ENCODE assay signal across 11 cellular contexts in the genomic region with DNA sequence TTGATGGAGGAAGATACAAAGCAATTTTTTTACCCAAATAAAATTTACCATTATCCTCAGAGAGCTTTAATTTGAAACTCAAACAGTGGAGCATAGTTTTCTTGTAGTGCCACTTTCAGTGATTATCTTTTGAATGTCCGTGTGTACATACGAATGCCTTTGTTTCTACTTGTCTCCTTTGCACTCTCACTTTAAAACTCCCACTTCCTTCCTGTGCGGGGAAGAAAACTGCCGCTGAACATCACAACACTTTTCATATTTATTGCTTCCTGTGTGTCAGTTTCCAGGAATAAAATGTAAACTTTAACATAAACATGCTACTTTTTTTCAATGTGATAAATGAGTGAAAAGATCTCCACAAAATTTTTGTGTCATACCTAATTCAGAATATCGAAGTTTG.
DNase-seq lines count a peak whose midpoint lies in the region; ATAC-seq and TF ChIP-seq lines count a peak whose summit lies in the region.
"Had no signal": no experiment of that assay in that cellular context is flagged by ENCODE, and none has a peak within 500 bp of the region (broad histone marks: within the 10 kb centered on the region; RNA-seq: fewer than 3 reads in every experiment).

No MANE protein-coding gene starts in this region.

- H3K27ac ChIP-seq in CD8-positive, alpha-beta T cell (ENCODE audit: low read depth, low read length): peak overlapping the region; percentile 21
- 0 out of 2 replicates have a peak overlapping the region, but pooled peaks have one; percentile 21 for H3K27ac ChIP-seq in HUES64 (ENCODE audit: low read depth, low read length)
- H3K27ac ChIP-seq in hepatocyte: peak overlapping the region; percentile 18
- H3K27ac ChIP-seq in uterus: no peak overlapping the region
- H3K27ac ChIP-seq: upper lobe of right lung had no signal

- H3K36me3 Mint-ChIP-seq in CD8-positive, alpha-beta T cell: no peaks in the 10 kb centered on the region
- no peaks in the 10 kb centered on the region for H3K36me3 Mint-ChIP-seq in T-helper 17 cell (ENCODE audit: low read depth)

- peaks cover 4% of the 10 kb centered on the region for H3K9me3 Mint-ChIP-seq in CD8-positive, alpha-beta T cell

- H3K9ac ChIP-seq in HUES64 (ENCODE audit: low read depth, low read length): no peak overlapping the region

- peak overlapping the region; percentile 86 for H3K27ac Mint-ChIP-seq in CD8-positive, alpha-beta T cell
- no peak overlapping the region for H3K27ac Mint-ChIP-seq in T-helper 17 cell

- intact Hi-C loops in CD8-positive, alpha-beta T cell (cut with DNase I, micrococcal nuclease): no loop called here
- intact Hi-C loops in uterus (cut with DNase I; ENCODE audit: low total_unique reads): no loop called here
- intact Hi-C loops in posterior cingulate gyrus (cut with DNase I): no loop called here

- H3K4me3 Mint-ChIP-seq in CD8-positive, alpha-beta T cell: peak overlapping the region; percentile 77
- no peak overlapping the region for H3K4me3 Mint-ChIP-seq in T-helper 17 cell

- no peaks in the 10 kb centered on the region for H3K9me2 ChIP-seq in hepatocyte (replicated peaks; ENCODE audit: insufficient read depth)

- peak overlapping the region; percentile 54 for H3K4me2 ChIP-seq in hepatocyte

- CTCF ChIA-PET in CD8-positive, alpha-beta T cell (lab: Charles Lee): no interaction called here

- POLR2A ChIA-PET in CD8-positive, alpha-beta T cell (lab: Charles Lee): no interaction called here

- H4K20me1 ChIP-seq in hepatocyte (ENCODE audit: insufficient read depth, poor library complexity, severe bottlenecking): no peaks in the 10 kb centered on the region

- H3K4me1 Mint-ChIP-seq in CD8-positive, alpha-beta T cell (ENCODE audit: low read depth): peaks cover 50% of the 10 kb centered on the region
- H3K4me1 Mint-ChIP-seq in T-helper 17 cell: peaks cover 2% of the 10 kb centered on the region

- H3K4me1 ChIP-seq in CD8-positive, alpha-beta T cell (ENCODE audit: insufficient read depth, low read length): peaks cover 47% of the 10 kb centered on the region
- H3K4me1 ChIP-seq in HUES64 (ENCODE audit: insufficient read depth, low read length): peaks cover 29% of the 10 kb centered on the region
- H3K4me1 ChIP-seq in hepatocyte (ENCODE audit: insufficient read depth): peaks cover 9% of the 10 kb centered on the region
- no peaks in the 10 kb centered on the region for H3K4me1 ChIP-seq in uterus
- H3K4me1 ChIP-seq: upper lobe of right lung had no signal

- H3K36me3 ChIP-seq in CD8-positive, alpha-beta T cell (ENCODE audit: insufficient read depth, low read length): no peaks in the 10 kb centered on the region
- H3K36me3 ChIP-seq in HUES64 (ENCODE audit: insufficient read depth, low read length) (0 out of 2 replicates have a peak, but pooled peaks cover 3% of the 10 kb centered on the region), hepatocyte (replicated peaks; ENCODE audit: insufficient read depth, low read depth) (no peaks in the 10 kb centered on the region), uterus (no peaks in the 10 kb centered on the region)
- H3K36me3 ChIP-seq: upper lobe of right lung had no signal

- no peaks in the 10 kb centered on the region for H3K27me3 ChIP-seq in CD8-positive, alpha-beta T cell (ENCODE audit: insufficient read depth, low read length)
- H3K27me3 ChIP-seq in HUES64 (ENCODE audit: insufficient read depth, low read length) (no peaks in the 10 kb centered on the region), hepatocyte (no peaks in the 10 kb centered on the region), uterus (no peaks in the 10 kb centered on the region)
- H3K27me3 ChIP-seq: upper lobe of right lung had no signal

- no peaks in the 10 kb centered on the region for H3K79me2 ChIP-seq in hepatocyte

- peak overlapping the region; percentile 22 for H3K4me3 ChIP-seq in CD8-positive, alpha-beta T cell (ENCODE audit: low read depth, low read length)
- H3K4me3 ChIP-seq in HUES64 (ENCODE audit: low read length) (no peak overlapping the region), hepatocyte (no peak overlapping the region), uterus (no peak overlapping the region)
- H3K4me3 ChIP-seq: upper lobe of right lung had no signal

- peak overlapping the region; percentile 30 for H2AFZ ChIP-seq in hepatocyte

- H3K27me3 Mint-ChIP-seq in CD8-positive, alpha-beta T cell (ENCODE audit: low read depth): no peaks in the 10 kb centered on the region
- no peaks in the 10 kb centered on the region for H3K27me3 Mint-ChIP-seq in T-helper 17 cell

- TF ChIP-seq POLR2A in uterus (IDR thresholded peaks at IDR 0.05): no peak

- DNase-seq in CD8-positive, alpha-beta T cell: peak in 2 of 7 experiments; percentile 11 to 12
- DNase-seq in T-helper 17 cell: no peak
- no peak for DNase-seq in hepatocyte (ENCODE audit: low spot score)
- DNase-seq in GM13976 (ENCODE audit: low spot score): no peak
- no peak for DNase-seq in uterus
- DNase-seq in posterior cingulate gyrus: no peak
- DNase-seq in NCI-H2196 (lab: John Stamatoyannopoulos, UW; ENCODE audit: unreplicated experiment): no peak
- DNase-seq: NCI-H2029 treated with DMSO at 0.1 percent for 48 hours; stimulated activated CD4-positive, alpha-beta T cell treated with anti-CD3 and anti-CD28 coated beads, Interleukin-1b, Interleukin-23, amount 100 ng/mL, for 48 hours; upper lobe of right lung had no signal

- no peak for TF ChIP-seq CTCF in CD8-positive, alpha-beta T cell (IDR thresholded peaks at IDR 0.05)
- no peak for TF ChIP-seq CTCF in hepatocyte (IDR thresholded peaks at IDR 0.05; ENCODE audit: poor library complexity)
- no peak for TF ChIP-seq CTCF in GM13976 (IDR thresholded peaks at IDR 0.05; ENCODE audit: borderline replicate concordance, control extremely low read depth, extremely low read depth, insufficient read depth, missing control alignments)
- no peak for TF ChIP-seq CTCF in uterus (IDR thresholded peaks at IDR 0.05)

- no peaks in the 10 kb centered on the region for H3K9me3 ChIP-seq in CD8-positive, alpha-beta T cell (ENCODE audit: low read length)
- H3K9me3 ChIP-seq in HUES64 (ENCODE audit: insufficient read depth, low read depth, low read length) (no peaks in the 10 kb centered on the region), T-helper 17 cell (ENCODE audit: control insufficient read depth, low read length, poor library complexity, severe bottlenecking) (no peaks in the 10 kb centered on the region), hepatocyte (ENCODE audit: low read depth) (no peaks in the 10 kb centered on the region), uterus (no peaks in the 10 kb centered on the region)
- H3K9me3 ChIP-seq: upper lobe of right lung had no signal

- in situ Hi-C loops in GM13976 (cut with MboI; ENCODE audit: low sequenced_read_pairs, unreplicated experiment): no loop called here

- WGBS in HUES64: 83% methylated on average over 4 of the region's 5 CpGs
- 26% methylated on average over 5 of the region's 5 CpGs for WGBS in hepatocyte (ENCODE audit: low lambda C conversion rate, missing lambda C conversion rate)

- ATAC-seq in CD8-positive, alpha-beta T cell: peak; percentile 29
- ATAC-seq in T-helper 17 cell: peak; percentile 23
- ATAC-seq: upper lobe of right lung had no signal

Comparison
In these comparisons a context has a peak if more than half of its experiments do, and no peak if none do; other contexts are left out.
1. H3K27ac ChIP-seq: peak in CD8-positive, alpha-beta T cell (single experiment), HUES64 (single experiment) and hepatocyte (single experiment); none in uterus (0 of 2).